In genomic region chr6:12233693-12234551, GRCh38 we compare ENCODE assay signal across 8 cellular contexts. TPM values are rescaled to one million over a fixed set of nuclear protein-coding genes. Genes with fewer than 3 reads are reported as not detected.
A peak's percentile ranks its signal among the peaks of the same experiment; 100 is the strongest.
DNase-seq lines count a peak whose midpoint lies in the region; ATAC-seq, FAIRE-seq and TF ChIP-seq lines count a peak whose summit lies in the region.

No MANE protein-coding gene starts in this region.

- H4K20me1 ChIP-seq in OCI-LY3 (ENCODE audit: insufficient read depth, low read length), result no peaks in the 10 kb centered on the region

- H3K4me3 Mint-ChIP-seq in activated naive CD4-positive, alpha-beta T cell treated with anti-CD3 and anti-CD28 coated beads for 36 hours, result no peak overlapping the region

- no peaks in the 10 kb centered on the region for H3K36me3 Mint-ChIP-seq in activated naive CD4-positive, alpha-beta T cell treated with anti-CD3 and anti-CD28 coated beads for 36 hours (ENCODE audit: low read depth)

- H3K4me1 Mint-ChIP-seq in activated naive CD4-positive, alpha-beta T cell treated with anti-CD3 and anti-CD28 coated beads for 36 hours (ENCODE audit: low read depth), result peaks cover 31% of the 10 kb centered on the region

- H3K9me3 ChIP-seq in OCI-LY3 (ENCODE audit: insufficient read depth, low read length), result no peaks in the 10 kb centered on the region
- H3K9me3 ChIP-seq in pancreas, result no peaks in the 10 kb centered on the region

- no peaks in the 10 kb centered on the region for H3K27me3 Mint-ChIP-seq in activated naive CD4-positive, alpha-beta T cell treated with anti-CD3 and anti-CD28 coated beads for 36 hours (ENCODE audit: low read depth)

- H3K9me3 Mint-ChIP-seq in activated naive CD4-positive, alpha-beta T cell treated with anti-CD3 and anti-CD28 coated beads for 36 hours, result no peaks in the 10 kb centered on the region

- WGBS in pancreas, 2 donors, result 87 to 92% methylated on average over 4 of the region's 4 CpGs

- H3K4me2 ChIP-seq in OCI-LY3 (ENCODE audit: low read length), result peak overlapping the region; percentile 64

- TF ChIP-seq CTCF in OCI-LY3 (IDR thresholded peaks at IDR 0.05; ENCODE audit: low read depth, low read length), result peak; percentile 77
- peak; percentile 6 to 70 (median 58) for TF ChIP-seq CTCF in pancreas (IDR thresholded peaks at IDR 0.05)

- H3K36me3 ChIP-seq in OCI-LY3 (replicated peaks; ENCODE audit: low read depth, low read length) (no peaks in the 10 kb centered on the region), pancreas (no peaks in the 10 kb centered on the region)

- peak; percentile 60 for FAIRE-seq in pancreas (lab: Jason Lieb, UNC)

- H3K9ac ChIP-seq in OCI-LY3 (ENCODE audit: low read length), result no peak overlapping the region

- H3K4me1 ChIP-seq in OCI-LY3 (ENCODE audit: low read length), result peaks cover 23% of the 10 kb centered on the region
- peaks cover 0 to 4% (median 0%) of the 10 kb centered on the region in 3 donors for H3K4me1 ChIP-seq in pancreas

- no peak overlapping the region for H2AFZ ChIP-seq in OCI-LY3 (ENCODE audit: low read depth, low read length)

- H3K79me2 ChIP-seq in OCI-LY3 (ENCODE audit: low read length), result no peaks in the 10 kb centered on the region

- intact Hi-C loops in activated naive CD4-positive, alpha-beta T cell treated with anti-CD3 and anti-CD28 coated beads for 36 hours (cut with micrococcal nuclease), result loop anchor here (1.0 to 5.0 kb wide), 13 partner anchors 7 to 649 kb away; partner anchors contain the start of gene HIVEP1
- intact Hi-C loops in pancreas (cut with DNase I), result loop anchor here in 2 of 3 donors (10.0 kb wide), 2 partner anchors 579 to 639 kb away; no protein-coding TSS in a partner anchor

- CTCF ChIA-PET in activated naive CD4-positive, alpha-beta T cell treated with anti-CD3 and anti-CD28 coated beads for 36 hours (lab: Charles Lee), result interaction anchor here (0.6 to 2.2 kb wide), 11 partner anchors 48 to 674 kb away, joined by 3 to 24 read pairs (median 4); partner anchors contain the start of gene EDN1

- H3K27ac ChIP-seq in OCI-LY3 (ENCODE audit: low read length) (no peak overlapping the region), pancreas (no peak overlapping the region)

- DNase-seq in NCI-H510A treated with DMSO at 0.1 percent for 48 hours (lab: John Stamatoyannopoulos, UW), result peak; percentile 0
- no peak for DNase-seq in NCI-H510A (lab: John Stamatoyannopoulos, UW)
- peak; percentile 82 for DNase-seq in HS-27A (ENCODE audit: low read depth)
- DNase-seq in activated naive CD4-positive, alpha-beta T cell treated with anti-CD3 and anti-CD28 coated beads for 36 hours, result peak; percentile 53
- peak; percentile 39 for DNase-seq in germinal center (ENCODE audit: low spot score)
- peak in 3 of 6 donors; percentile 27 to 63 (median 38) for DNase-seq in pancreas

- no peak overlapping the region for H3K27ac Mint-ChIP-seq in activated naive CD4-positive, alpha-beta T cell treated with anti-CD3 and anti-CD28 coated beads for 36 hours

- ATAC-seq in pancreas, result peak; percentile 86 to 98 (median 96)
- no peak for ATAC-seq in GM19328 (IDR thresholded peaks at IDR 0.05; ENCODE audit: unreplicated experiment)

- H3K4me3 ChIP-seq in OCI-LY3 (ENCODE audit: low read length) (peak overlapping the region; percentile 41), pancreas (no peak overlapping the region)

- H3K27me3 ChIP-seq in OCI-LY3 (ENCODE audit: low read depth, low read length), result peaks cover 19% of the 10 kb centered on the region; the same call in 1 of the 2 replicates
- no peaks in the 10 kb centered on the region for H3K27me3 ChIP-seq in pancreas

RNA-seq across cellular contexts. Expression of gene EDN1, which starts 56.2 kb away (rescaled TPM):
- total RNA-seq in activated naive CD4-positive, alpha-beta T cell treated with anti-CD3 and anti-CD28 coated beads for 36 hours, result under 1 TPM; 0.15 to 0.24 TPM
- 10 to 100 TPM in 2 of 6 donors, 1 to 10 TPM in 4; 2.4 to 16.0 (median 3.8) TPM for total RNA-seq in pancreas
- 1 to 10 TPM; 5.9 to 7.3 TPM for polyA plus RNA-seq in pancreas
